Comparison of ENCODE assay signal across 23 cellular contexts in genomic region chr16:10589106-10589505, GRCh38. TPM values are rescaled to one million over a fixed set of nuclear protein-coding genes. Genes with fewer than 3 reads are reported as not detected.
"Had no signal": no experiment of that assay in that cellular context is flagged by ENCODE, and none has a peak within 500 bp of the region (broad histone marks: within the 10 kb centered on the region; RNA-seq: fewer than 3 reads in every experiment).

No MANE protein-coding gene starts in this region.

- H3K4me3 Mint-ChIP-seq: activated CD4-positive, alpha-beta memory T cell treated with anti-CD3 and anti-CD28 coated beads, Interleukin-2, amount 10 ng/mL, durations not matched to agents 7 days and 5 days; activated CD4-positive, alpha-beta T cell treated with anti-CD3 and anti-CD28 coated beads, Interleukin-2, amount 10 ng/mL, durations not matched to agents 7 days and 5 days; activated naive CD4-positive, alpha-beta T cell treated with anti-CD3 and anti-CD28 coated beads for 36 hours; activated naive CD8-positive, alpha-beta T cell; activated T-helper 17 cell treated with anti-CD3 and anti-CD28 coated beads, Interleukin-2, amount 50 U/mL, for 72 hours had no signal

- H3K36me3 Mint-ChIP-seq: activated naive CD8-positive, alpha-beta T cell had no signal

- H3K36me3 ChIP-seq: brain microvascular endothelial cell had no signal

- H3K4me1 Mint-ChIP-seq: activated CD4-positive, alpha-beta memory T cell treated with anti-CD3 and anti-CD28 coated beads, Interleukin-2, amount 10 ng/mL, durations not matched to agents 7 days and 5 days; activated CD4-positive, alpha-beta T cell treated with anti-CD3 and anti-CD28 coated beads, Interleukin-2, amount 10 ng/mL, durations not matched to agents 7 days and 5 days; activated T-helper 17 cell treated with anti-CD3 and anti-CD28 coated beads, Interleukin-2, amount 50 U/mL, for 72 hours had no signal

- H3K27me3 Mint-ChIP-seq: activated naive CD8-positive, alpha-beta T cell had no signal

- H3K4me3 ChIP-seq: SK-N-MC had no signal

- H3K9me3 Mint-ChIP-seq: activated CD4-positive, alpha-beta memory T cell treated with anti-CD3 and anti-CD28 coated beads, Interleukin-2, amount 10 ng/mL, durations not matched to agents 7 days and 5 days; activated CD4-positive, alpha-beta T cell treated with anti-CD3 and anti-CD28 coated beads, Interleukin-2, amount 10 ng/mL, durations not matched to agents 7 days and 5 days; activated naive CD4-positive, alpha-beta T cell treated with anti-CD3 and anti-CD28 coated beads for 36 hours; activated T-helper 17 cell treated with anti-CD3 and anti-CD28 coated beads, Interleukin-2, amount 50 U/mL, for 72 hours had no signal

- H3K27me3 ChIP-seq: brain microvascular endothelial cell had no signal

- H3K27ac Mint-ChIP-seq: activated CD4-positive, alpha-beta memory T cell treated with anti-CD3 and anti-CD28 coated beads, Interleukin-2, amount 10 ng/mL, durations not matched to agents 7 days and 5 days; activated CD4-positive, alpha-beta T cell treated with anti-CD3 and anti-CD28 coated beads, Interleukin-2, amount 10 ng/mL, durations not matched to agents 7 days and 5 days; activated naive CD4-positive, alpha-beta T cell treated with anti-CD3 and anti-CD28 coated beads for 36 hours; activated naive CD8-positive, alpha-beta T cell; activated T-helper 17 cell treated with anti-CD3 and anti-CD28 coated beads, Interleukin-2, amount 50 U/mL, for 72 hours had no signal

- H3K27ac ChIP-seq: brain microvascular endothelial cell, SK-N-MC, VCaP had no signal

- ATAC-seq: activated T-helper 17 cell treated with anti-CD3 and anti-CD28 coated beads, Interleukin-2, amount 50 U/mL, for 72 hours had no signal

- DNase-seq: activated CD4-positive, alpha-beta memory T cell treated with anti-CD3 and anti-CD28 coated beads, Interleukin-2, amount 10 ng/mL, durations not matched to agents 7 days and 5 days; activated CD4-positive, alpha-beta T cell treated with anti-CD3 and anti-CD28 coated beads, Interleukin-2, amount 10 ng/mL, durations not matched to agents 7 days and 5 days; activated CD4-positive, CD25-positive, alpha-beta regulatory T cell; activated gamma-delta T cell; activated naive CD4-positive, alpha-beta T cell treated with anti-CD3 and anti-CD28 coated beads for 36 hours; activated T-cell treated with anti-CD3 and anti-CD28 coated beads for 4 hours; activated T-cell treated with anti-CD3 and anti-CD28 coated beads, Interleukin-2, amount 50 U/mL, for 48 hours; amygdala; brain microvascular endothelial cell; caudate nucleus; Kasumi-1; NCI-H1105 treated with DMSO at 0.1 percent for 48 hours; NCI-H1436 treated with DMSO at 0.1 percent for 48 hours; NCI-H187; NCI-H2081; NCI-H524; T-helper 1 cell had no signal

RNA-seq across cellular contexts. Expression of gene EMP2, which starts 8.7 kb away (rescaled TPM):
- total RNA-seq: activated CD4-positive, alpha-beta memory T cell treated with anti-CD3 and anti-CD28 coated beads, Interleukin-2, amount 10 ng/mL, durations not matched to agents 7 days and 5 days; activated CD4-positive, alpha-beta T cell treated with anti-CD3 and anti-CD28 coated beads, Interleukin-2, amount 10 ng/mL, durations not matched to agents 7 days and 5 days; activated CD8-positive, alpha-beta memory T cell treated with anti-CD3 and anti-CD28 coated beads for 36 hours; activated naive CD4-positive, alpha-beta T cell treated with anti-CD3 and anti-CD28 coated beads for 36 hours; T-helper 2 cell treated with Interferon-gamma antibody and Interleukin-4, amounts not matched to agents 100 ng/mL and 5 ng/mL, for 36 hours had no signal
